In the genomic region with DNA sequence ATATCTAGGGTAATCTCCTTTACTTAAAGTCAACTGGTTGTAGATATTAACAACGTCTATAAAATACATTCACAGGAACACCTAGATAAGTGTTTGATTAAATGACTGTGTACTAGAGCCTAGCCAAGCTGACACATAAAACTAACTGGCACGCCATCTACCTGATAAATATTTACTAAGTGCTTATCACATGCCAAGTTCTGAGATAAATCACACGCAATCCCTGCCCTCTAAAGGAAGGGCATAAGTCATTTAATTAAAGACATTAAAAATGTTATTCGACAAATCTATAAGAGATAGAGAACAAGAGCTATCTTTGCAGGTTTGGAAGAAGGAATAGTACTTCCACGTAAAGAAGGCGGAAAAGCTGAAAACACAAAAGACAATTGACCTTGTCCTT, we compare ENCODE assay signal across 29 cellular contexts. TPM values are rescaled to one million over a fixed set of nuclear protein-coding genes. Genes with fewer than 3 reads are reported as not detected.
DNase-seq lines count a peak whose midpoint lies in the region; ATAC-seq, FAIRE-seq and TF ChIP-seq lines count a peak whose summit lies in the region.
"Had no signal": no experiment of that assay in that cellular context is flagged by ENCODE, and none has a peak within 500 bp of the region (broad histone marks: within the 10 kb centered on the region; RNA-seq: fewer than 3 reads in every experiment).

No MANE protein-coding gene starts in this region.

- no peaks in the 10 kb centered on the region for H3K9me3 ChIP-seq in upper lobe of right lung
- no peaks in the 10 kb centered on the region for H3K9me3 ChIP-seq in adrenal gland (replicated peaks in 1 of 3)
- H3K9me3 ChIP-seq: tibial nerve had no signal

- H3K27ac ChIP-seq in upper lobe of right lung (no peak overlapping the region), adrenal gland (no peak overlapping the region)
- H3K27ac ChIP-seq: brain microvascular endothelial cell, epithelial cell of prostate, parathyroid adenoma, tibial nerve, VCaP had no signal

- intact Hi-C loops in upper lobe of right lung (cut with DNase I) (no loop called here), adrenal gland (cut with DNase I) (loop anchor here in 1 of 2 donors (5.0 kb wide), 1 partner anchor 524 kb away; no protein-coding TSS in a partner anchor), posterior vena cava (cut with DNase I) (no loop called here)

- H3K27me3 ChIP-seq in upper lobe of right lung (no peaks in the 10 kb centered on the region), adrenal gland (no peaks in the 10 kb centered on the region)
- H3K27me3 ChIP-seq: brain microvascular endothelial cell, tibial nerve had no signal

- no peak for TF ChIP-seq CTCF in upper lobe of right lung (IDR thresholded peaks at IDR 0.05)
- no peak for TF ChIP-seq CTCF in adrenal gland (IDR thresholded peaks at IDR 0.05)

- WGBS in adrenal gland, 4 donors = 73 to 85% (median 78%) methylated on average over 5 to 6 of the region's 6 CpGs

- DNase-seq in NCI-H345 (lab: John Stamatoyannopoulos, UW) (peak; percentile 14), NCI-H345 treated with DMSO at 0.1 percent for 48 hours (lab: John Stamatoyannopoulos, UW; ENCODE audit: unreplicated experiment) (no peak), NCI-H460 (ENCODE audit: extremely low read depth, low read depth) (peak; percentile 56), upper lobe of right lung (no peak), adrenal gland (no peak), posterior vena cava (ENCODE audit: low spot score) (no peak)
- DNase-seq: 8988T; activated CD4-positive, alpha-beta T cell treated with anti-CD3 and anti-CD28 coated beads for 48 hours; activated naive CD4-positive, alpha-beta T cell; activated T-cell treated with anti-CD3 and anti-CD28 coated beads, Interleukin-2, amount 50 U/mL, for 48 hours; brain microvascular endothelial cell; CD8-positive, alpha-beta memory T cell; DMS79; effector CD4-positive, alpha-beta T cell; GF-D8; head of caudate nucleus; midbrain; natural killer cell; NCI-H1105 treated with DMSO at 0.1 percent for 48 hours; NCI-H2107; NCI-H526 treated with DMSO at 0.1 percent for 48 hours; stimulated activated naive CD8-positive, alpha-beta T cell treated with anti-CD3 and anti-CD28 coated beads, Interleukin-15, amount 100 ng/mL, for 72 hours had no signal

- TF ChIP-seq POLR2A in adrenal gland (IDR thresholded peaks at IDR 0.05) = no peak

- peak; percentile 45 for ATAC-seq in upper lobe of right lung
- no peak for ATAC-seq in HG02759 (IDR thresholded peaks at IDR 0.05; ENCODE audit: unreplicated experiment)
- ATAC-seq: GM23338; natural killer cell; stimulated activated naive CD8-positive, alpha-beta T cell treated with anti-CD3 and anti-CD28 coated beads, Interleukin-15, amount 100 ng/mL, for 72 hours had no signal

- no peak overlapping the region for H3K4me3 ChIP-seq in upper lobe of right lung
- no peak overlapping the region for H3K4me3 ChIP-seq in adrenal gland
- H3K4me3 ChIP-seq: GM23338, tibial nerve had no signal

- peak; percentile 69 for FAIRE-seq in islet of Langerhans (lab: Jason Lieb, UNC)

- H3K36me3 ChIP-seq in upper lobe of right lung (no peaks in the 10 kb centered on the region), adrenal gland (replicated peaks in 1 of 2) (no peaks in the 10 kb centered on the region)
- H3K36me3 ChIP-seq: brain microvascular endothelial cell, tibial nerve had no signal

- H3K4me1 ChIP-seq in upper lobe of right lung (peaks cover 8% of the 10 kb centered on the region), adrenal gland (replicated peaks in 1 of 2) (no peaks in the 10 kb centered on the region)
- H3K4me1 ChIP-seq: parathyroid adenoma, tibial nerve had no signal

RNA-seq across cellular contexts. Expression of a gene that starts 11.1 kb away (rescaled TPM):
- total RNA-seq in NCI-H460 (2014; rRNA removed; shearing (Covaris generic)) = 10.5 and 11.8 TPM in 2 replicates
- 6.2 and 6.3 TPM in 2 replicates for polyA plus RNA-seq in NCI-H460 (2014; cell fraction: nucleus; rRNA removed)
- total RNA-seq in upper lobe of right lung = 8.0 TPM
- total RNA-seq in adrenal gland = 10 to 100 TPM in 1 of 8 donors, 1 to 10 TPM in 7; 1.9 to 16.8 (median 5.8) TPM
- polyA plus RNA-seq in adrenal gland = 1 to 10 TPM; 1.4 to 6.5 (median 4.0) TPM
- total RNA-seq in posterior vena cava = 1 to 10 TPM; 5.2 to 6.3 TPM

Comparison
In these comparisons a context has a peak if more than half of its experiments do, and no peak if none do; other contexts are left out.
1. DNase-seq: peak in NCI-H345 (single experiment) and NCI-H460 (single experiment); none in NCI-H345 treated with DMSO at 0.1 percent for 48 hours (single experiment), upper lobe of right lung (single experiment), adrenal gland (0 of 7) and posterior vena cava (single experiment).